ENCODE assay signal across 2 cellular contexts in the genomic region with DNA sequence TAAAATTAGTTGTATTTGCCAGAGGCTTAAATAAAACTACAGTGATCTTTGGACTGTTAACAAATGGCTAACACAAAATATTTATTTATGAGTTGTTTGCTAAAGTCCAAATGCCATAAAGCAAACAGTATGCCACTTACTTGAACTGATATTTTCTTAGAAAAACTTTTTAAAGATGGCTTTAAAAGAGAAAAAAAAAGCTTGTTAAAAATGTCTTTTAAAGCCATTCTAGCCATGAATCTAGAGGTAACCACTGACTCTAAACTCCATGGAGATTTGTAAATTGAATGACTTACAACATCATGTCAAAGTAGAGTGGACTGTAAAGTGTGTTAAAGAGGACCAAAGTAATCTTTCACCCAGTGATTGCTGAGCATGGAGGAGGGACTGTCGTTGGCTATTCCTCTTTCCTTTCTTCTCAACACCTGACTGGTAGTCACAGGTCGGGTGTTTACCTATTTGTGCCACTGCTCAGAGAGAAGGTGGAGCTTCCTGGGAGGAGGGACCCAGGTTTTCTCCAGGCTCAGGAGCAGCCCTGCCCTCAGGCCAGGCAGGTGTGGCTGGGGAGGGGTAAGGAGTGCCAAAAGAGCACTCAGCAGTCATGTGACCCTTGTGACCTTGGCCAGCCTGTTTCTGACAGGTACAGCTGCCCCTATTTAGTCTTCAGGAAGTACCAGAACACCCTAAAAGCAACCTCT.
TF ChIP-seq lines count a peak whose summit lies in the region.

No MANE protein-coding gene starts in this region.

TF ChIP-seq in SK-N-SH, 30 proteins besides CTCF, POLR2A, EP300 and RAD21 (continued from another document):
- no peak for TF ChIP-seq RCOR1 (IDR thresholded peaks at IDR 0.05; ENCODE audit: low read length)
- TF ChIP-seq, protein P1, sequence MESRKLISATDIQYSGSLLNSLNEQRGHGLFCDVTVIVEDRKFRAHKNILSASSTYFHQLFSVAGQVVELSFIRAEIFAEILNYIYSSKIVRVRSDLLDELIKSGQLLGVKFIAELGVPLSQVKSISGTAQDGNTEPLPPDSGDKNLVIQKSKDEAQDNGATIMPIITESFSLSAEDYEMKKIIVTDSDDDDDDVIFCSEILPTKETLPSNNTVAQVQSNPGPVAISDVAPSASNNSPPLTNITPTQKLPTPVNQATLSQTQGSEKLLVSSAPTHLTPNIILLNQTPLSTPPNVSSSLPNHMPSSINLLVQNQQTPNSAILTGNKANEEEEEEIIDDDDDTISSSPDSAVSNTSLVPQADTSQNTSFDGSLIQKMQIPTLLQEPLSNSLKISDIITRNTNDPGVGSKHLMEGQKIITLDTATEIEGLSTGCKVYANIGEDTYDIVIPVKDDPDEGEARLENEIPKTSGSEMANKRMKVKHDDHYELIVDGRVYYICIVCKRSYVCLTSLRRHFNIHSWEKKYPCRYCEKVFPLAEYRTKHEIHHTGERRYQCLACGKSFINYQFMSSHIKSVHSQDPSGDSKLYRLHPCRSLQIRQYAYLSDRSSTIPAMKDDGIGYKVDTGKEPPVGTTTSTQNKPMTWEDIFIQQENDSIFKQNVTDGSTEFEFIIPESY (IDR thresholded peaks at IDR 0.05; ENCODE audit: borderline replicate concordance, low read depth): no peak
- TF ChIP-seq, protein P2, sequence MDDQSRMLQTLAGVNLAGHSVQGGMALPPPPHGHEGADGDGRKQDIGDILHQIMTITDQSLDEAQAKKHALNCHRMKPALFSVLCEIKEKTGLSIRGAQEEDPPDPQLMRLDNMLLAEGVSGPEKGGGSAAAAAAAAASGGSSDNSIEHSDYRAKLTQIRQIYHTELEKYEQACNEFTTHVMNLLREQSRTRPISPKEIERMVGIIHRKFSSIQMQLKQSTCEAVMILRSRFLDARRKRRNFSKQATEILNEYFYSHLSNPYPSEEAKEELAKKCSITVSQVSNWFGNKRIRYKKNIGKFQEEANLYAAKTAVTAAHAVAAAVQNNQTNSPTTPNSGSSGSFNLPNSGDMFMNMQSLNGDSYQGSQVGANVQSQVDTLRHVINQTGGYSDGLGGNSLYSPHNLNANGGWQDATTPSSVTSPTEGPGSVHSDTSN (IDR thresholded peaks at IDR 0.05): no peak
- TF ChIP-seq CHD2 (IDR thresholded peaks at IDR 0.05; ENCODE audit: low read length, partially characterized antibody): no peak
- no peak for TF ChIP-seq TEAD4 (IDR thresholded peaks at IDR 0.05; ENCODE audit: borderline replicate concordance, insufficient read depth)

TF ChIP-seq in SK-N-SH treated with all-trans-retinoic acid at 6 μM for 48 hours, 23 proteins besides CTCF, POLR2A, EP300 and RAD21 (continued from another document):
- TF ChIP-seq PPARA (CRISPR knock-in tag; IDR thresholded peaks at IDR 0.05; ENCODE audit: borderline replicate concordance) (no peak), ARNTL (CRISPR knock-in tag; IDR thresholded peaks at IDR 0.05; ENCODE audit: borderline replicate concordance, low read depth) (no peak), ZFP3 (CRISPR knock-in tag; IDR thresholded peaks at IDR 0.05) (no peak)
TF ChIP-seq in SK-N-SH treated with all-trans-retinoic acid at 6 μM for 48 hours: peak in this region for 0.
